ENCODE assay signal across 8 cellular contexts in the genomic region with DNA sequence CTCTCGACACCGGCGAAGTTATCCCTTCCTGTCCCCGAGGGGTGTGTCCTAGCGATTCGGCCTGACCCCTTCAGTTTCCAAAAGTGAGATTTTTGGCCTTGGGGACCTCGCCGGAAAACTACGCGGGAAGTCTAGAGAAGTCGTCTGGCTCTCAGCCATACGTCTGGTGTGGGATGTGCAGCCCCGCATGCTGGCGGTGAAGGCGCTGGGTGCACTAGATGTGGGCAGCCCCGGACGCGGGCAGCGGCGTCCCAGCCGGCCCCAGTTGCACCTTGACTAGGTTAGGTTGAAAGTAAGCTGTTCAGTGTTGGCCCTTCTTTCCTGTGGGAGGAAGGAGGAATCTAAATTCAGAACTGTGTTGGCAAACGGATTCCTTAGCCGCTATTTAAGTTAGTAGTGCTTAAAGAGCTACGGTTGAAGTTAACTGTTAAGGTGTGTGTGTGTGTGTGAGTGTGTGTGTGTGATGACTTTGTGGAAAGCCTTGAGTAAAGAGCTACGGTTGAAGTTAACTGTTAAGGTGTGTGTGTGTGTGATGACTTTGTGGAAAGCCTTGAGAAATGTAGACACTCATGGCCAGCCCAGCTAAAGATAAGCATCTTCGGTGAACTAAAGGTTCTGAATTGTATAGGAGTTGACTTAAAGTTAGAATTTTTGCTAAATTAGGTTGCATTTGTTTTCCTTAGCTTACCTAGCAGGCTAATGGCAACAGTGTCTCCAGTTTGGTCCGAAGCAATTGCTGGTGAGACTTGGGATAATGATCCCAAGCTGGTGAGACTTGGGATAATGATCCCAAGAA. TPM values are rescaled to one million over a fixed set of nuclear protein-coding genes. Genes with fewer than 3 reads are reported as not detected.
DNase-seq lines count a peak whose midpoint lies in the region; ATAC-seq and TF ChIP-seq lines count a peak whose summit lies in the region.

No MANE protein-coding gene starts in this region.

- H3K27me3 Mint-ChIP-seq in T-helper 2 cell treated with Interferon-gamma antibody and Interleukin-4, amounts not matched to agents 5 μg/mL and 100 μg/mL, for 36 hours (ENCODE audit: low read depth): no peaks in the 10 kb centered on the region

- peaks cover 50% of the 10 kb centered on the region for H3K4me1 ChIP-seq in body of pancreas
- H3K4me1 ChIP-seq in iPS-20b (ENCODE audit: insufficient read depth, low read length): peaks cover 18% of the 10 kb centered on the region
- peaks cover 36 to 45% (median 39%) of the 10 kb centered on the region in 3 donors for H3K4me1 ChIP-seq in skeletal muscle tissue (ENCODE audit: control insufficient read depth in 3 of 3, insufficient read depth in 3 of 3, low read length in 3 of 3)

- H3K27ac ChIP-seq in body of pancreas (peak overlapping the region; percentile 59 to 92 (median 88)), iPS-20b (ENCODE audit: low read length) (peak overlapping the region; percentile 39), skeletal muscle tissue (ENCODE audit: low read depth, low read length) (peak overlapping the region; percentile 98)

- H3K4me1 Mint-ChIP-seq in T-helper 2 cell treated with Interferon-gamma antibody and Interleukin-4, amounts not matched to agents 5 μg/mL and 100 μg/mL, for 36 hours (ENCODE audit: low read depth): peaks cover 27% of the 10 kb centered on the region

- H3K27me3 ChIP-seq in body of pancreas (no peaks in the 10 kb centered on the region), iPS-20b (ENCODE audit: insufficient read depth, low read length) (no peaks in the 10 kb centered on the region), skeletal muscle tissue (ENCODE audit: control insufficient read depth in 3 of 3, insufficient read depth in 3 of 3, low read length in 3 of 3) (no peaks in the 10 kb centered on the region)

- peak overlapping the region; percentile 76 for H3K4me3 Mint-ChIP-seq in T-helper 2 cell treated with Interferon-gamma antibody and Interleukin-4, amounts not matched to agents 5 μg/mL and 100 μg/mL, for 36 hours

- H3K9me3 Mint-ChIP-seq in T-helper 2 cell treated with Interferon-gamma antibody and Interleukin-4, amounts not matched to agents 5 μg/mL and 100 μg/mL, for 36 hours: no peaks in the 10 kb centered on the region

- H3K4me3 ChIP-seq in body of pancreas: peak overlapping the region; percentile 57 to 65
- H3K4me3 ChIP-seq in iPS-20b (ENCODE audit: low read length): peak overlapping the region; percentile 82
- H3K4me3 ChIP-seq in skeletal muscle tissue (ENCODE audit: low read length in 3 of 3): peak overlapping the region; percentile 82 to 91 (median 85)

- no peaks in the 10 kb centered on the region for H3K36me3 ChIP-seq in body of pancreas (replicated peaks in 1 of 2; ENCODE audit: insufficient read depth in 1 of 2, low read depth in 2 of 2)
- no peaks in the 10 kb centered on the region for H3K36me3 ChIP-seq in iPS-20b (ENCODE audit: insufficient read depth, low read depth, low read length)
- no peaks in the 10 kb centered on the region for H3K36me3 ChIP-seq in skeletal muscle tissue (ENCODE audit: control insufficient read depth in 3 of 3, insufficient read depth in 3 of 3, low read length in 3 of 3)

- WGBS in body of pancreas, 2 donors: 4 to 6% methylated on average over 13 to 27 of the region's 27 CpGs

- H3K9ac ChIP-seq in iPS-20b (ENCODE audit: low read depth, low read length) (peak overlapping the region; percentile 79; the same call in 1 of the 2 replicates), skeletal muscle tissue (ENCODE audit: low read depth in 1 of 3, low read length in 3 of 3) (peak overlapping the region; percentile 90 to 97 (median 91))

- peak overlapping the region; percentile 5 for H3K27ac Mint-ChIP-seq in T-helper 2 cell treated with Interferon-gamma antibody and Interleukin-4, amounts not matched to agents 5 μg/mL and 100 μg/mL, for 36 hours

- ATAC-seq in HG03354 (IDR thresholded peaks at IDR 0.05; ENCODE audit: poor library complexity, severe bottlenecking, unreplicated experiment): peak; percentile 30
- peak; percentile 6 for ATAC-seq in body of pancreas

- DNase-seq in NCI-H1436 (lab: John Stamatoyannopoulos, UW) (peak; percentile 9), NCI-H1436 treated with DMSO at 0.1 percent for 48 hours (lab: John Stamatoyannopoulos, UW) (no peak), body of pancreas (peak; percentile 35 to 62 (median 48)), NCI-H1694 (lab: John Stamatoyannopoulos, UW) (no peak)
- DNase-seq in T-helper 2 cell treated with Interferon-gamma antibody and Interleukin-4, amounts not matched to agents 5 μg/mL and 100 μg/mL, for 36 hours (ENCODE audit: low spot score): peak; percentile 39

- H3K9me3 ChIP-seq in body of pancreas: no peaks in the 10 kb centered on the region
- H3K9me3 ChIP-seq in iPS-20b (ENCODE audit: insufficient read depth, low read depth, low read length): no peaks in the 10 kb centered on the region
- H3K9me3 ChIP-seq in skeletal muscle tissue (ENCODE audit: control insufficient read depth in 3 of 3, low read length in 3 of 3): no peaks in the 10 kb centered on the region

- peak in 2 of 3 donors; percentile 3 to 21 for TF ChIP-seq POLR2A in body of pancreas (IDR thresholded peaks at IDR 0.05)

- no peaks in the 10 kb centered on the region for H3K36me3 Mint-ChIP-seq in T-helper 2 cell treated with Interferon-gamma antibody and Interleukin-4, amounts not matched to agents 5 μg/mL and 100 μg/mL, for 36 hours (ENCODE audit: low read depth)

- intact Hi-C loops in body of pancreas (cut with DNase I): no loop called here

- TF ChIP-seq CTCF in body of pancreas (IDR thresholded peaks at IDR 0.05): no peak

RNA-seq across cellular contexts. Expression of a gene that starts 1.2 kb away (rescaled TPM):
- total RNA-seq in body of pancreas (10 to 100 TPM; 57.0 to 91.8 TPM), skeletal muscle tissue (72.0 TPM)

Comparison
In these comparisons a context has a peak if more than half of its experiments do, and no peak if none do; other contexts are left out.
1. DNase-seq: peak in NCI-H1436 (single experiment), T-helper 2 cell treated with Interferon-gamma antibody and Interleukin-4, amounts not matched to agents 5 μg/mL and 100 μg/mL, for 36 hours (single experiment) and body of pancreas (4 of 4); none in NCI-H1436 treated with DMSO at 0.1 percent for 48 hours (single experiment) and NCI-H1694 (single experiment).
2. H3K27ac ChIP-seq: peak in every context shown above with its lines; median percentile 98 in skeletal muscle tissue; 88 in body of pancreas; 39 in iPS-20b.
3. Peak in every context shown above with its lines, with median percentiles within 50 percentile points of each other: H3K4me3 ChIP-seq.